In the genomic region with DNA sequence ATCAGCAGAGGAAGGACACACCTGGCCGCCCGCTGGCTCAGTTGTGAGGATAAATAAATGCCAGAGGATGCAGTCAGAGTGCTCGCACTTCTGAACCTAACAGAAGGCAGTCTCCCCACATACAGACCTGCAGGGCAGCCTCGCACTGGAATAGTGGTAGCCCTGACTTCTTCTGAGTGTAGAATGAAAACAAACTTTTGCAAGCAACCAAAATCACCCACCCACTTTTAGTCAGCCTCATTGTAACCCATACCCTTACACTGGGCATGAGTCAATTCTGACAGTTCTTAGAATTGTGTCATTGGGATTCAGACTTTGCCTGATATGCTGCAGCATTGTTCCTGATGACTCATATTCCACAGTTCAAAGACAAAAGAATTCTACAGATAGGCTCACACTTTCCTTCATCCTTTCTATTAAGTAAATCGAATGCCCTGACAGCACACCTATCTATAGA, we compare ENCODE assay signal across 9 cellular contexts.
DNase-seq lines count a peak whose midpoint lies in the region; ATAC-seq, FAIRE-seq and TF ChIP-seq lines count a peak whose summit lies in the region.
"Had no signal": no experiment of that assay in that cellular context is flagged by ENCODE, and none has a peak within 500 bp of the region (broad histone marks: within the 10 kb centered on the region; RNA-seq: fewer than 3 reads in every experiment).

No MANE protein-coding gene starts in this region.

- H3K9me3 Mint-ChIP-seq in neural progenitor cell, result no peaks in the 10 kb centered on the region

- peaks cover 12% of the 10 kb centered on the region for H3K4me1 Mint-ChIP-seq in neural progenitor cell

- no peaks in the 10 kb centered on the region for H3K36me3 Mint-ChIP-seq in neural progenitor cell

- H3K4me1 ChIP-seq in neural progenitor cell, result no peaks in the 10 kb centered on the region

- no peaks in the 10 kb centered on the region for H3K36me3 ChIP-seq in bronchial epithelial cell (ENCODE audit: control insufficient read depth, insufficient read depth, low read length)
- no peaks in the 10 kb centered on the region for H3K36me3 ChIP-seq in neural progenitor cell

- H3K9me3 ChIP-seq in neural progenitor cell (ENCODE audit: low read depth), result no peaks in the 10 kb centered on the region

- no peak overlapping the region for H3K4me2 ChIP-seq in neural progenitor cell

- no peak overlapping the region for H2AFZ ChIP-seq in neural progenitor cell (replicated peaks)

- in situ Hi-C loops in Caki2 (cut with HindIII; ENCODE audit: low pct_unique_long_range_greater_than_20kb, low sequenced_read_pairs), result no loop called here

- no peak overlapping the region for H3K4me3 Mint-ChIP-seq in neural progenitor cell

- H3K9ac ChIP-seq in neural progenitor cell, result no peak overlapping the region

- H3K4me3 ChIP-seq in bronchial epithelial cell (ENCODE audit: low read depth, low read length) (no peak overlapping the region), neural progenitor cell (no peak overlapping the region)

- TF ChIP-seq CTCF in bronchial epithelial cell (IDR thresholded peaks at IDR 0.05; ENCODE audit: insufficient read depth, low read length, severe bottlenecking), result no peak
- no peak for TF ChIP-seq CTCF in neural progenitor cell (IDR thresholded peaks at IDR 0.05)
- TF ChIP-seq CTCF in D721Med (IDR thresholded peaks at IDR 0.05; ENCODE audit: insufficient read depth, missing control alignments), result no peak

- ATAC-seq in HG03039 (IDR thresholded peaks at IDR 0.05; ENCODE audit: unreplicated experiment) (no peak), HG03159 (IDR thresholded peaks at IDR 0.05; ENCODE audit: unreplicated experiment) (no peak)

- DNase-seq in Caki2 (ENCODE audit: low read depth) (peak; percentile 55), M059J (ENCODE audit: low read depth) (peak; percentile 75), bronchial epithelial cell (ENCODE audit: low read depth) (peak; percentile 99), neural progenitor cell (ENCODE audit: low spot score) (no peak), D721Med (ENCODE audit: insufficient read length, low spot score) (no peak), NCI-H2029 treated with DMSO at 0.1 percent for 48 hours (lab: John Stamatoyannopoulos, UW) (no peak)
- DNase-seq: NCI-H2081 had no signal

- H3K27me3 Mint-ChIP-seq in neural progenitor cell (ENCODE audit: insufficient read depth, low read depth), result peaks cover 4% of the 10 kb centered on the region

- H3K27me3 ChIP-seq in bronchial epithelial cell (ENCODE audit: control insufficient read depth, insufficient read depth, low read length) (no peaks in the 10 kb centered on the region), neural progenitor cell (no peaks in the 10 kb centered on the region)

- no peaks in the 10 kb centered on the region for H3F3A ChIP-seq in neural progenitor cell (ENCODE audit: low read depth)

- no peaks in the 10 kb centered on the region for H4K20me1 ChIP-seq in neural progenitor cell (ENCODE audit: low read depth)

- no peak overlapping the region for H3K27ac ChIP-seq in neural progenitor cell

- no peaks in the 10 kb centered on the region for H3K79me2 ChIP-seq in neural progenitor cell (ENCODE audit: low read depth)

- FAIRE-seq in bronchial epithelial cell (lab: Jason Lieb, UNC) (peak; percentile 91), D721Med (lab: Jason Lieb, UNC) (no peak)

- peak overlapping the region; percentile 8 for H3K27ac Mint-ChIP-seq in neural progenitor cell

Comparison
In these comparisons a context has a peak if more than half of its experiments do, and no peak if none do; other contexts are left out.
1. DNase-seq: peak in Caki2 (single experiment), M059J (single experiment) and bronchial epithelial cell (single experiment); none in neural progenitor cell (single experiment), D721Med (single experiment) and NCI-H2029 treated with DMSO at 0.1 percent for 48 hours (single experiment).